ENCODE assay signal across 9 cellular contexts in genomic region chr10:102919237-102919959, GRCh38. TPM values are rescaled to one million over a fixed set of nuclear protein-coding genes. Genes with fewer than 3 reads are reported as not detected.
DNase-seq lines count a peak whose midpoint lies in the region; ATAC-seq, FAIRE-seq and TF ChIP-seq lines count a peak whose summit lies in the region.
"Had no signal": no experiment of that assay in that cellular context is flagged by ENCODE, and none has a peak within 500 bp of the region (broad histone marks: within the 10 kb centered on the region; RNA-seq: fewer than 3 reads in every experiment).

No MANE protein-coding gene starts in this region.

- H3K79me2 ChIP-seq in astrocyte (ENCODE audit: insufficient read depth, low read length) = peaks cover 7% of the 10 kb centered on the region

- H2AFZ ChIP-seq in astrocyte (ENCODE audit: low read depth, low read length) = peak overlapping the region; percentile 98

- H3K36me3 ChIP-seq in BLaER1 = no peaks in the 10 kb centered on the region
- H3K36me3 ChIP-seq in astrocyte (ENCODE audit: insufficient read depth, low read length) = no peaks in the 10 kb centered on the region
- H3K36me3 ChIP-seq in iPS-20b (ENCODE audit: insufficient read depth, low read depth, low read length) = no peaks in the 10 kb centered on the region
- H3K36me3 ChIP-seq in spleen = no peaks in the 10 kb centered on the region

- H3K27me3 ChIP-seq in BLaER1 (no peaks in the 10 kb centered on the region), astrocyte (ENCODE audit: insufficient read depth, low read length) (peaks cover 11% of the 10 kb centered on the region), iPS-20b (ENCODE audit: insufficient read depth, low read length) (peaks cover 32% of the 10 kb centered on the region), spleen (replicated peaks in 1 of 7) (peaks cover 0 to 15% (median 0%) of the 10 kb centered on the region in 7 donors)

- DNase-seq in astrocyte (ENCODE audit: low read depth) = no peak
- peak; percentile 84 for DNase-seq in spleen
- no peak for DNase-seq in NCI-H2029 treated with DMSO at 0.1 percent for 48 hours (lab: John Stamatoyannopoulos, UW)
- DNase-seq in glomerular visceral epithelial cell (ENCODE audit: extremely low spot score) = no peak

- ATAC-seq in HG03135 (IDR thresholded peaks at IDR 0.05; ENCODE audit: unreplicated experiment) = no peak

- H3K27ac Mint-ChIP-seq in astrocyte (ENCODE audit: unreplicated experiment) = peak overlapping the region; percentile 49

- TF ChIP-seq POLR2A in spleen (IDR thresholded peaks at IDR 0.05) = no peak

- peak overlapping the region; percentile 92 for H3K9ac ChIP-seq in BLaER1
- H3K9ac ChIP-seq in astrocyte (ENCODE audit: low read length) = peak overlapping the region; percentile 88
- peak overlapping the region; percentile 81; the same call in 1 of the 2 replicates for H3K9ac ChIP-seq in iPS-20b (ENCODE audit: low read depth, low read length)

- no peak for TF ChIP-seq RAD21 in Ishikawa (IDR thresholded peaks at IDR 0.05; ENCODE audit: low read depth)

- peaks cover 3% of the 10 kb centered on the region for H3K9me3 Mint-ChIP-seq in astrocyte (ENCODE audit: unreplicated experiment)

- H3K4me1 ChIP-seq in BLaER1 (peaks cover 50% of the 10 kb centered on the region), astrocyte (ENCODE audit: insufficient read depth, low read length) (peaks cover 18% of the 10 kb centered on the region), iPS-20b (ENCODE audit: insufficient read depth, low read length) (peaks cover 12% of the 10 kb centered on the region; the same call in 1 of the 2 replicates), spleen (peaks cover 32 to 72% (median 57%) of the 10 kb centered on the region in 6 donors)

- H4K20me1 ChIP-seq in BLaER1 (peaks cover 8% of the 10 kb centered on the region; the same call in 1 of the 2 replicates), astrocyte (ENCODE audit: insufficient read depth, low read length) (peaks cover 23% of the 10 kb centered on the region)

- FAIRE-seq in astrocyte (lab: Jason Lieb, UNC) = no peak
- FAIRE-seq: islet of Langerhans had no signal

- peak overlapping the region; percentile 96 for H3K4me2 ChIP-seq in BLaER1
- H3K4me2 ChIP-seq in astrocyte (ENCODE audit: low read length) = peak overlapping the region; percentile 92

- peaks cover 10% of the 10 kb centered on the region for H3K27me3 Mint-ChIP-seq in astrocyte (ENCODE audit: low read depth, unreplicated experiment)

- H3K9me3 ChIP-seq in BLaER1 (no peaks in the 10 kb centered on the region), astrocyte (ENCODE audit: insufficient read depth, low read depth, low read length) (no peaks in the 10 kb centered on the region), iPS-20b (ENCODE audit: insufficient read depth, low read depth, low read length) (no peaks in the 10 kb centered on the region), spleen (no peaks in the 10 kb centered on the region)

- TF ChIP-seq CTCF in astrocyte (IDR thresholded peaks at IDR 0.05; ENCODE audit: insufficient read depth, low read depth, low read length) (no peak), spleen (IDR thresholded peaks at IDR 0.05 in 8 of 11, conservative IDR thresholded peaks at IDR 0.05 in 3 of 11) (no peak)

- TF ChIP-seq EP300 in Ishikawa (IDR thresholded peaks at IDR 0.05; ENCODE audit: borderline replicate concordance) = no peak

- intact Hi-C loops in spleen (cut with DNase I; ENCODE audit: low total_unique reads) = loop anchor here (5.0 kb wide), 1 partner anchor 148 kb away; no protein-coding TSS in a partner anchor

- WGBS in spleen, 5 donors = 40 to 48% (median 43%) methylated on average over 35 to 47 of the region's 47 CpGs

- H3K4me1 Mint-ChIP-seq in astrocyte (ENCODE audit: low read depth, unreplicated experiment) = peaks cover 11% of the 10 kb centered on the region

- H3K36me3 Mint-ChIP-seq in astrocyte (ENCODE audit: low read depth, unreplicated experiment) = peaks cover 1% of the 10 kb centered on the region

- H3K4me3 ChIP-seq in BLaER1 = peak overlapping the region; percentile 91
- H3K4me3 ChIP-seq in astrocyte (ENCODE audit: insufficient read depth, low read depth, low read length) = peak overlapping the region; percentile 81
- H3K4me3 ChIP-seq in iPS-20b (ENCODE audit: low read length) = peak overlapping the region; percentile 75
- H3K4me3 ChIP-seq in spleen = peak overlapping the region; percentile 93 to 100 (median 98)

- H3K4me3 Mint-ChIP-seq in astrocyte (ENCODE audit: unreplicated experiment) = peak overlapping the region; percentile 88

- H3K27ac ChIP-seq in BLaER1 = no peak overlapping the region
- no peak overlapping the region for H3K27ac ChIP-seq in astrocyte (ENCODE audit: low read depth, low read length)
- no peak overlapping the region for H3K27ac ChIP-seq in iPS-20b (ENCODE audit: low read length)
- H3K27ac ChIP-seq in spleen = peak overlapping the region in 2 of 8 donors; percentile 91

TF ChIP-seq in Ishikawa, 13 proteins besides CTCF, POLR2A, EP300 and RAD21:
- TF ChIP-seq MAX (IDR thresholded peaks at IDR 0.05) = 0 out of 2 replicates have a peak, but pooled peaks have one; percentile 39
- no peak for TF ChIP-seq TEAD4 (IDR thresholded peaks at IDR 0.05)
TF ChIP-seq in Ishikawa: peak in this region for 1.

RNA-seq across cellular contexts. Expression of gene CNNM2, which starts 1.3 kb away (rescaled TPM):
- total RNA-seq in astrocyte = 9.9 and 10.6 TPM in 2 replicates
- total RNA-seq in spleen = 1 to 10 TPM; 6.8 to 9.9 (median 8.7) TPM
- polyA plus RNA-seq in spleen = 1 to 10 TPM in 2 of 3 donors, under 1 TPM in 1; 0.65 to 1.1 (median 1.0) TPM

RNA-seq across cellular contexts. Expression of gene AS3MT, which starts 50.1 kb away (rescaled TPM):
- total RNA-seq in astrocyte = 0.34 and 0.64 TPM in 2 replicates
- total RNA-seq in spleen = 10 to 100 TPM in 4 of 7 donors, 1 to 10 TPM in 3; 4.3 to 19.0 (median 10.4) TPM
- 10 to 100 TPM in 1 of 3 donors, 1 to 10 TPM in 2; 6.3 to 16.6 (median 8.7) TPM for polyA plus RNA-seq in spleen
